In the genomic region with DNA sequence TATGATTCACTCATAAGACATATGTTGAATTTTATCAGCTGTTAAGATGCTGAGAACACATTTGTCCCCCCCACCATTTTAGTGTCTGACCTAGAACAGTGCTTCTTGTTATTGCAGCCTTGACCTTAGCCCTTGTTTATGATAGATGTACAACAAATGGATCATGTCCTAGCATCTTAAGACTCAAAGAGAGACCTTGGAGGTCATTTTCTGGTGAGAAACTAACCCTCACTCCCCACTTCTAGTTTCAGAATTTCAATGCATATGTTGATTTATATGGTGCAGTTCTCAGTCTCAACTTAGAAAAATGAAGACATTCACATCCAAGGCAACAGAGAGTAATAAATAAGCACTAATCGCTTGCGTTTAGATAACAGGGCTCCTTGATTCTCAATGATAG, we compare ENCODE assay signal across 17 cellular contexts.
A peak's percentile ranks its signal among the peaks of the same experiment; 100 is the strongest.
DNase-seq lines count a peak whose midpoint lies in the region; ATAC-seq and TF ChIP-seq lines count a peak whose summit lies in the region.
"Had no signal": no experiment of that assay in that cellular context is flagged by ENCODE, and none has a peak within 500 bp of the region (broad histone marks: within the 10 kb centered on the region; RNA-seq: fewer than 3 reads in every experiment).

No MANE protein-coding gene starts in this region.

- H3K27me3 Mint-ChIP-seq in T-helper 17 cell, result no peaks in the 10 kb centered on the region

- DNase-seq in GM13976 (ENCODE audit: low spot score) (peak; percentile 26), LHCN-M2 (ENCODE audit: low read depth) (peak; percentile 20), amniotic epithelial cell (ENCODE audit: low read depth) (peak; percentile 85), MV-4-11 (lab: John Stamatoyannopoulos, UW) (no peak), T-helper 17 cell (no peak), Peyer's patch (no peak)
- DNase-seq in stimulated activated naive CD8-positive, alpha-beta T cell treated with anti-CD3 and anti-CD28 coated beads, Interleukin-15, Interleukin-2, amounts not matched to agents 100 U/mL and 50 U/mL, for 24 hours, result no peak
- DNase-seq: GF-D8, KG1, MG63, NCI-H1105, NCI-H187, NCI-H345, NCI-H526 treated with DMSO at 0.1 percent for 48 hours, SHP77 treated with DMSO at 0.1 percent for 48 hours had no signal

- H3K9me3 ChIP-seq in T-helper 17 cell (ENCODE audit: control insufficient read depth, low read length, poor library complexity, severe bottlenecking) (no peaks in the 10 kb centered on the region), Peyer's patch (no peaks in the 10 kb centered on the region)
- H3K9me3 ChIP-seq: MG63 had no signal

- no peaks in the 10 kb centered on the region for H3K36me3 ChIP-seq in Peyer's patch
- H3K36me3 ChIP-seq: MG63 had no signal

- no peak overlapping the region for H3K27ac ChIP-seq in Peyer's patch
- H3K27ac ChIP-seq: C4-2B had no signal

- TF ChIP-seq POLR2A in Peyer's patch (IDR thresholded peaks at IDR 0.05), result no peak

- TF ChIP-seq CTCF in GM13976 (IDR thresholded peaks at IDR 0.05; ENCODE audit: borderline replicate concordance, control extremely low read depth, extremely low read depth, insufficient read depth, missing control alignments), result no peak
- TF ChIP-seq CTCF in Peyer's patch (IDR thresholded peaks at IDR 0.05), result no peak

- H3K36me3 Mint-ChIP-seq in T-helper 17 cell (ENCODE audit: low read depth), result no peaks in the 10 kb centered on the region

- in situ Hi-C loops in GM13976 (cut with MboI; ENCODE audit: low sequenced_read_pairs, unreplicated experiment), result no loop called here

- H3K4me1 ChIP-seq in Peyer's patch, result no peaks in the 10 kb centered on the region

- H3K4me3 ChIP-seq in Peyer's patch, result no peak overlapping the region
- H3K4me3 ChIP-seq: MG63 had no signal

- peaks cover 2% of the 10 kb centered on the region for H3K4me1 Mint-ChIP-seq in T-helper 17 cell

- H3K27ac Mint-ChIP-seq in T-helper 17 cell, result no peak overlapping the region

- peak; percentile 17 for ATAC-seq in stimulated activated naive CD8-positive, alpha-beta T cell treated with anti-CD3 and anti-CD28 coated beads, Interleukin-15, Interleukin-2, amounts not matched to agents 100 U/mL and 50 U/mL, for 24 hours
- ATAC-seq in T-helper 17 cell, result no peak
- ATAC-seq: HepG2 had no signal

- no peak overlapping the region for H3K4me3 Mint-ChIP-seq in T-helper 17 cell

- no peaks in the 10 kb centered on the region for H3K27me3 ChIP-seq in Peyer's patch
- H3K27me3 ChIP-seq: MG63 had no signal

Comparison
In these comparisons a context has a peak if more than half of its experiments do, and no peak if none do; other contexts are left out.
1. DNase-seq: peak in GM13976 (single experiment), LHCN-M2 (single experiment) and amniotic epithelial cell (single experiment); none in stimulated activated naive CD8-positive, alpha-beta T cell treated with anti-CD3 and anti-CD28 coated beads, Interleukin-15, Interleukin-2, amounts not matched to agents 100 U/mL and 50 U/mL, for 24 hours (single experiment), MV-4-11 (single experiment), T-helper 17 cell (0 of 3) and Peyer's patch (0 of 3).